Comparison of ENCODE assay signal across 15 cellular contexts in genomic region chr11:78192223-78192719, GRCh38. TPM values are rescaled to one million over a fixed set of nuclear protein-coding genes. Genes with fewer than 3 reads are reported as not detected.
A peak's percentile ranks its signal among the peaks of the same experiment; 100 is the strongest.
DNase-seq lines count a peak whose midpoint lies in the region; TF ChIP-seq lines count a peak whose summit lies in the region.
"Had no signal": no experiment of that assay in that cellular context is flagged by ENCODE, and none has a peak within 500 bp of the region (broad histone marks: within the 10 kb centered on the region; RNA-seq: fewer than 3 reads in every experiment).

No MANE protein-coding gene starts in this region.

- H3K27ac Mint-ChIP-seq in nephron progenitor cell = no peak overlapping the region
- H3K27ac Mint-ChIP-seq: stimulated activated naive CD8-positive, alpha-beta T cell treated with anti-CD3 and anti-CD28 coated beads, Interleukin-15, amount 100 ng/mL, for 72 hours had no signal

- H3K4me2 ChIP-seq in BLaER1 treated with 17β-estradiol and CSF1 and Interleukin-3, amounts not matched to agents 10 nM and 100 nM = peak overlapping the region; percentile 9 to 99 (median 65); a peak in 17 of 22 replicates
- H3K4me2 ChIP-seq in neuronal stem cell (ENCODE audit: insufficient read depth, low read length, poor library complexity, severe bottlenecking) = no peak overlapping the region

- TF ChIP-seq CTCF in adrenal gland (IDR thresholded peaks at IDR 0.05) = no peak
- no peak for TF ChIP-seq CTCF in tibial nerve (IDR thresholded peaks at IDR 0.05)
- no peak for TF ChIP-seq CTCF in nephron progenitor cell (IDR thresholded peaks at IDR 0.05)

- no peak overlapping the region for H2BK5ac ChIP-seq in neuronal stem cell (ENCODE audit: low read length)

- H3K79me1 ChIP-seq in neuronal stem cell (ENCODE audit: low read depth, low read length) = peaks cover 13% of the 10 kb centered on the region

- no peak overlapping the region for H4K8ac ChIP-seq in neuronal stem cell (ENCODE audit: low read depth, low read length)

- peak overlapping the region; percentile 53 for H2AK5ac ChIP-seq in neuronal stem cell (ENCODE audit: low read depth, low read length)

- peaks cover 0 to 34% (median 0%) of the 10 kb centered on the region in 11 experiments; a peak in 10 of 22 replicates for H3K36me3 ChIP-seq in BLaER1 treated with 17β-estradiol and CSF1 and Interleukin-3, amounts not matched to agents 10 nM and 100 nM
- H3K36me3 ChIP-seq in adrenal gland (replicated peaks in 1 of 2) (peaks cover 0 to 4% of the 10 kb centered on the region in 2 donors), neuronal stem cell (replicated peaks in 1 of 2; ENCODE audit: control insufficient read depth in 2 of 2, insufficient read depth in 2 of 2, low read length in 2 of 2) (no peaks in the 10 kb centered on the region), tibial nerve (peaks cover 0 to 7% (median 0%) of the 10 kb centered on the region in 3 donors)
- H3K36me3 ChIP-seq: ovary, SJSA1 had no signal

- peaks cover 54 to 76% (median 66%) of the 10 kb centered on the region in 10 experiments for H3K4me1 ChIP-seq in BLaER1 treated with 17β-estradiol and CSF1 and Interleukin-3, amounts not matched to agents 10 nM and 100 nM
- H3K4me1 ChIP-seq in adrenal gland (replicated peaks in 1 of 2) (peaks cover 14 to 54% of the 10 kb centered on the region in 2 donors), neuronal stem cell (ENCODE audit: control insufficient read depth in 2 of 2, insufficient read depth in 1 of 2, low read depth in 1 of 2, low read length in 2 of 2) (peaks cover 11 to 25% of the 10 kb centered on the region in 2 donors), tibial nerve (peaks cover 0 to 47% (median 16%) of the 10 kb centered on the region in 4 donors)

- in situ Hi-C loops in G401 (cut with HindIII; ENCODE audit: low sequenced_read_pairs) = no loop called here

- no peaks in the 10 kb centered on the region for H3K27me3 ChIP-seq in BLaER1 treated with 17β-estradiol and CSF1 and Interleukin-3, amounts not matched to agents 10 nM and 100 nM
- H3K27me3 ChIP-seq in adrenal gland (no peaks in the 10 kb centered on the region), neuronal stem cell (ENCODE audit: control insufficient read depth in 3 of 3, insufficient read depth in 3 of 3, low read depth in 1 of 3, low read length in 3 of 3) (no peaks in the 10 kb centered on the region), tibial nerve (no peaks in the 10 kb centered on the region)
- H3K27me3 ChIP-seq: ovary, SJSA1 had no signal

- H3K4me3 ChIP-seq in BLaER1 treated with 17β-estradiol and CSF1 and Interleukin-3, amounts not matched to agents 10 nM and 100 nM = no peak overlapping the region
- H3K4me3 ChIP-seq in adrenal gland (no peak overlapping the region), neuronal stem cell (ENCODE audit: low read length in 2 of 2) (no peak overlapping the region), tibial nerve (no peak overlapping the region)
- H3K4me3 ChIP-seq: left ventricle myocardium inferior, ovary, SJSA1 had no signal

- H3K18ac ChIP-seq in neuronal stem cell (ENCODE audit: low read length) = no peak overlapping the region

- no peak overlapping the region for H3K23ac ChIP-seq in neuronal stem cell (ENCODE audit: low read depth, low read length, poor library complexity)

- H2BK120ac ChIP-seq in neuronal stem cell (ENCODE audit: low read depth, low read length) = no peak overlapping the region

- peaks cover 9% of the 10 kb centered on the region for H3K27me3 Mint-ChIP-seq in nephron progenitor cell (ENCODE audit: low read depth, poor library complexity)
- H3K27me3 Mint-ChIP-seq: stimulated activated naive CD8-positive, alpha-beta T cell treated with anti-CD3 and anti-CD28 coated beads, Interleukin-15, amount 100 ng/mL, for 72 hours had no signal

- H3K14ac ChIP-seq in neuronal stem cell (ENCODE audit: low read length) = no peak overlapping the region

- H4K91ac ChIP-seq in neuronal stem cell (ENCODE audit: low read depth, low read length, poor library complexity) = no peak overlapping the region

- no peak overlapping the region for H2BK15ac ChIP-seq in neuronal stem cell (ENCODE audit: low read length)

- peak; percentile 5 for DNase-seq in G401 (ENCODE audit: low spot score)
- peak; percentile 54 to 89 (median 71) for DNase-seq in adrenal gland
- DNase-seq in neuronal stem cell (ENCODE audit: low spot score) = no peak
- no peak for DNase-seq in tibial nerve (ENCODE audit: low spot score in 2 of 2)
- no peak for DNase-seq in NCI-H2081 treated with DMSO at 0.1 percent for 48 hours (lab: John Stamatoyannopoulos, UW)
- DNase-seq in NCI-H524 treated with DMSO at 0.1 percent for 48 hours (lab: John Stamatoyannopoulos, UW) = no peak
- DNase-seq in nephron progenitor cell = no peak
- DNase-seq: left ventricle myocardium inferior; NCI-H526 treated with DMSO at 0.1 percent for 48 hours; stimulated activated CD4-positive, alpha-beta T cell treated with anti-CD3 and anti-CD28 coated beads, Interleukin-4, amount 100 ng/mL, for 1 hour; stimulated activated naive CD8-positive, alpha-beta T cell treated with anti-CD3 and anti-CD28 coated beads, Interleukin-15, amount 100 ng/mL, for 72 hours had no signal

- no peaks in the 10 kb centered on the region for H3K9me3 Mint-ChIP-seq in nephron progenitor cell
- H3K9me3 Mint-ChIP-seq: CD8-positive, alpha-beta T cell; stimulated activated naive CD8-positive, alpha-beta T cell treated with anti-CD3 and anti-CD28 coated beads, Interleukin-15, amount 100 ng/mL, for 72 hours had no signal

- WGBS in adrenal gland, 4 donors = 40 to 52% (median 44%) methylated on average over 1 to 6 of the region's 6 CpGs
- no CpG with 5 or more reads among the region's 6 CpGs for WGBS in neuronal stem cell (ENCODE audit: extremely low coverage in 2 of 2, insufficient read length in 2 of 2, insufficient replicate concordance in 1 of 2), 2 donors
- WGBS in tibial nerve, 2 donors = 54 to 55% methylated on average over 4 to 6 of the region's 6 CpGs

- no peaks in the 10 kb centered on the region for H3K36me3 Mint-ChIP-seq in nephron progenitor cell (ENCODE audit: low read depth)

- H3K4me1 Mint-ChIP-seq in nephron progenitor cell = peaks cover 59% of the 10 kb centered on the region

- H3K9ac ChIP-seq in BLaER1 treated with 17β-estradiol and CSF1 and Interleukin-3, amounts not matched to agents 10 nM and 100 nM = peak overlapping the region in 3 of 11 experiments; percentile 10 to 42 (median 30); a peak in 2 of 22 replicates
- H3K9ac ChIP-seq in neuronal stem cell (ENCODE audit: low read depth, low read length, poor library complexity) = no peak overlapping the region

- H2BK12ac ChIP-seq in neuronal stem cell (ENCODE audit: low read length) = no peak overlapping the region

- no peak overlapping the region for H3K4me3 Mint-ChIP-seq in nephron progenitor cell
- H3K4me3 Mint-ChIP-seq: CD8-positive, alpha-beta T cell; stimulated activated naive CD8-positive, alpha-beta T cell treated with anti-CD3 and anti-CD28 coated beads, Interleukin-15, amount 100 ng/mL, for 72 hours had no signal

- peaks cover 0 to 71% (median 0%) of the 10 kb centered on the region in 11 experiments; a peak in 8 of 22 replicates for H4K20me1 ChIP-seq in BLaER1 treated with 17β-estradiol and CSF1 and Interleukin-3, amounts not matched to agents 10 nM and 100 nM

- no peak for TF ChIP-seq POLR2A in adrenal gland (IDR thresholded peaks at IDR 0.05)
- TF ChIP-seq POLR2A in tibial nerve (IDR thresholded peaks at IDR 0.05) = no peak

- TF ChIP-seq EP300 in tibial nerve (IDR thresholded peaks at IDR 0.05) = no peak

- no peaks in the 10 kb centered on the region for H3K9me3 ChIP-seq in BLaER1 treated with 17β-estradiol and CSF1 and Interleukin-3, amounts not matched to agents 10 nM and 100 nM (replicated peaks in 1 of 11)
- H3K9me3 ChIP-seq in adrenal gland (replicated peaks in 1 of 3) = no peaks in the 10 kb centered on the region
- H3K9me3 ChIP-seq in neuronal stem cell (replicated peaks in 1 of 2; ENCODE audit: control insufficient read depth in 2 of 2, insufficient read depth in 1 of 2, low read depth in 1 of 2, low read length in 2 of 2) = no peaks in the 10 kb centered on the region
- no peaks in the 10 kb centered on the region for H3K9me3 ChIP-seq in tibial nerve
- H3K9me3 ChIP-seq: left ventricle myocardium inferior, ovary, SJSA1 had no signal

- peak overlapping the region in 4 of 11 experiments; percentile 38 to 62 (median 48); a peak in 5 of 22 replicates for H3K27ac ChIP-seq in BLaER1 treated with 17β-estradiol and CSF1 and Interleukin-3, amounts not matched to agents 10 nM and 100 nM
- H3K27ac ChIP-seq in adrenal gland (peak overlapping the region; percentile 30 to 82 (median 66)), neuronal stem cell (replicated peaks; ENCODE audit: low read length) (no peak overlapping the region), tibial nerve (peak overlapping the region in 2 of 4 donors; percentile 41 to 46)
- H3K27ac ChIP-seq: left ventricle myocardium inferior, SJSA1 had no signal

- H3K4ac ChIP-seq in neuronal stem cell (ENCODE audit: low read length) = no peak overlapping the region

- H2AFZ ChIP-seq in neuronal stem cell (ENCODE audit: low read length) = no peak overlapping the region

- intact Hi-C loops in adrenal gland (cut with DNase I) = loop anchor here in 1 of 2 donors (10.0 kb wide), 1 partner anchor 117 kb away; the partner anchor contains the start of gene NDUFC2

RNA-seq across cellular contexts. Expression of gene USP35, which starts 3.6 kb away (rescaled TPM):
- 7.5 and 12.7 TPM in 2 replicates for total RNA-seq in G401 (2014; rRNA removed; shearing (Covaris generic))
- total RNA-seq in adrenal gland (10 to 100 TPM; 23.4 to 47.9 (median 34.2) TPM), tibial nerve (10 to 100 TPM; 10.9 to 23.1 (median 12.6) TPM)
- polyA plus RNA-seq in adrenal gland = 10 to 100 TPM; 16.5 to 75.9 (median 30.1) TPM
- 4.6 TPM for polyA plus RNA-seq in neuronal stem cell (2013, experiment 1 of 2)
- 4.7 TPM for polyA plus RNA-seq in neuronal stem cell (2013, experiment 2 of 2)

RNA-seq across cellular contexts. Expression of gene KCTD21, which starts 3.8 kb away (rescaled TPM):
- total RNA-seq in G401 (2014; rRNA removed; shearing (Covaris generic)) = 3.1 and 4.3 TPM in 2 replicates
- total RNA-seq in adrenal gland (10 to 100 TPM; 17.0 to 32.9 (median 26.4) TPM), tibial nerve (10 to 100 TPM in 1 of 4 donors, 1 to 10 TPM in 3; 6.6 to 20.4 (median 8.7) TPM)
- 10 to 100 TPM in 2 of 3 donors, 1 to 10 TPM in 1; 9.3 to 54.0 (median 11.7) TPM for polyA plus RNA-seq in adrenal gland
- 2.4 TPM for polyA plus RNA-seq in neuronal stem cell (2013, experiment 1 of 2)
- polyA plus RNA-seq in neuronal stem cell (2013, experiment 2 of 2) = 2.6 TPM

RNA-seq across cellular contexts. Expression of gene ALG8, which starts 52.8 kb away (rescaled TPM):
- 81.4 and 92.4 TPM in 2 replicates for total RNA-seq in G401 (2014; rRNA removed; shearing (Covaris generic))
- 10 to 100 TPM; 28.9 to 64.0 (median 48.4) TPM for total RNA-seq in adrenal gland
- 100 to 1,000 TPM in 2 of 3 donors, 10 to 100 TPM in 1; 92.1 to 129 (median 119) TPM for polyA plus RNA-seq in adrenal gland
- 67.7 TPM for polyA plus RNA-seq in neuronal stem cell (2013, experiment 1 of 2)
- polyA plus RNA-seq in neuronal stem cell (2013, experiment 2 of 2) = 67.9 TPM
- total RNA-seq in tibial nerve = 10 to 100 TPM; 24.9 to 43.5 (median 32.0) TPM

Comparison
In these comparisons a context has a peak if more than half of its experiments do, and no peak if none do; other contexts are left out.
1. DNase-seq: peak in G401 (single experiment) and adrenal gland (7 of 7); none in neuronal stem cell (single experiment), tibial nerve (0 of 2), NCI-H2081 treated with DMSO at 0.1 percent for 48 hours (single experiment), NCI-H524 treated with DMSO at 0.1 percent for 48 hours (single experiment) and nephron progenitor cell (single experiment).